Comparison of ENCODE assay signal across 1 cellular context in genomic region chr1:113874017-113874879, GRCh38.
A peak's percentile ranks its signal among the peaks of the same experiment; 100 is the strongest.
TF ChIP-seq lines count a peak whose summit lies in the region.

No MANE protein-coding gene starts in this region.

TF ChIP-seq in K562, 482 proteins besides CTCF, POLR2A, EP300 and RAD21 (continued from another document and continues in another):
- TF ChIP-seq HOXB6 (CRISPR knock-in tag; IDR thresholded peaks at IDR 0.05; ENCODE audit: borderline replicate concordance) (no peak), NFIC (IDR thresholded peaks at IDR 0.05) (peak; percentile 67), HSF4 (CRISPR knock-in tag; IDR thresholded peaks at IDR 0.05; ENCODE audit: borderline replicate concordance) (no peak), HNRNPL (IDR thresholded peaks at IDR 0.05; ENCODE audit: low read depth, low read length) (no peak), HES1 (IDR thresholded peaks at IDR 0.05; ENCODE audit: low read depth) (no peak), BACH1 (tag; IDR thresholded peaks at IDR 0.05) (no peak), BRD4 (IDR thresholded peaks at IDR 0.05) (no peak), TEAD4 (IDR thresholded peaks at IDR 0.05; ENCODE audit: low read length) (peak; percentile 16; the same call in 1 of the 2 replicates), TEAD4 (CRISPR knock-in tag; IDR thresholded peaks at IDR 0.05; ENCODE audit: borderline replicate concordance) (no peak), ZFX (CRISPR knock-in tag; IDR thresholded peaks at IDR 0.05) (no peak), NUFIP1 (IDR thresholded peaks at IDR 0.05; ENCODE audit: partially characterized antibody) (no peak), ESRRA (IDR thresholded peaks at IDR 0.05; ENCODE audit: borderline replicate concordance, low read depth) (no peak), ZNF551 (CRISPR knock-in tag; IDR thresholded peaks at IDR 0.05) (no peak), ETV5 (CRISPR knock-in tag; IDR thresholded peaks at IDR 0.05; ENCODE audit: low read depth) (no peak), KLF13 (tag; IDR thresholded peaks at IDR 0.05; ENCODE audit: borderline replicate concordance, low read depth) (no peak), NFRKB (IDR thresholded peaks at IDR 0.05; ENCODE audit: low read depth) (no peak), ZNF239 (CRISPR knock-in tag; IDR thresholded peaks at IDR 0.05) (no peak), TRIM28 (IDR thresholded peaks at IDR 0.05) (no peak), ZKSCAN1 (IDR thresholded peaks at IDR 0.05; ENCODE audit: low read depth, low read length) (no peak), CUX1 (CRISPR knock-in tag; IDR thresholded peaks at IDR 0.05) (no peak), PURB (CRISPR knock-in tag; IDR thresholded peaks at IDR 0.05; ENCODE audit: low read depth) (no peak), CBFA2T2 (conservative IDR thresholded peaks at IDR 0.05) (no peak), BRCA1 (IDR thresholded peaks at IDR 0.05) (no peak), BRCA1 (CRISPR knock-in tag; IDR thresholded peaks at IDR 0.05) (no peak), CBX1 (IDR thresholded peaks at IDR 0.05; ENCODE audit: low read depth) (no peak), MCM7 (IDR thresholded peaks at IDR 0.05) (no peak), KAT8 (IDR thresholded peaks at IDR 0.05; ENCODE audit: low read depth) (no peak), NCOA1 (IDR thresholded peaks at IDR 0.05; ENCODE audit: low read depth) (no peak), XRCC5 (IDR thresholded peaks at IDR 0.05; ENCODE audit: low read depth, low read length) (no peak), CBX3 (IDR thresholded peaks at IDR 0.05; ENCODE audit: borderline replicate concordance in 1 of 2, low read length in 2 of 2) (no peak), CGGBP1 (CRISPR knock-in tag; IDR thresholded peaks at IDR 0.05) (no peak), PHF21A (IDR thresholded peaks at IDR 0.05; ENCODE audit: borderline replicate concordance, low read depth) (no peak), GABPB2 (CRISPR knock-in tag; conservative IDR thresholded peaks at IDR 0.05) (no peak), SPI1 (IDR thresholded peaks at IDR 0.05; ENCODE audit: borderline replicate concordance, low read depth, low read length) (0 out of 2 replicates have a peak, but pooled peaks have one; percentile 31), HEY1 (CRISPR knock-in tag; IDR thresholded peaks at IDR 0.05; ENCODE audit: borderline replicate concordance) (no peak), ATF6 (CRISPR knock-in tag; IDR thresholded peaks at IDR 0.05) (no peak), ZNF316 (IDR thresholded peaks at IDR 0.05) (peak; percentile 54), E2F8 (IDR thresholded peaks at IDR 0.05; ENCODE audit: low read depth, partially characterized antibody) (no peak), U2AF2 (optimal IDR thresholded peaks at IDR 0.05; ENCODE audit: low read depth, low read length) (no peak), MLX (CRISPR knock-in tag; conservative IDR thresholded peaks at IDR 0.05) (no peak), REST (CRISPR knock-in tag; IDR thresholded peaks at IDR 0.05; ENCODE audit: low read depth) (no peak), MAFK (IDR thresholded peaks at IDR 0.05; ENCODE audit: low read length) (peak; percentile 45; the same call in 1 of the 2 replicates), NONO (IDR thresholded peaks at IDR 0.05; ENCODE audit: low read depth in 2 of 2, low read length in 1 of 2) (no peak), RBM25 (IDR thresholded peaks at IDR 0.05; ENCODE audit: low read depth, low read length, severe bottlenecking) (no peak), THRA (IDR thresholded peaks at IDR 0.05) (no peak), HMGXB4 (CRISPR knock-in tag; IDR thresholded peaks at IDR 0.05) (no peak), HDAC8 (tag; IDR thresholded peaks at IDR 0.05) (no peak), MIER1 (IDR thresholded peaks at IDR 0.05; ENCODE audit: low read depth) (no peak), DMBX1 (CRISPR knock-in tag; IDR thresholded peaks at IDR 0.05; ENCODE audit: borderline replicate concordance) (no peak), THAP7 (CRISPR knock-in tag; IDR thresholded peaks at IDR 0.05) (no peak), HMG20A (CRISPR knock-in tag; conservative IDR thresholded peaks at IDR 0.05) (no peak), MYNN (IDR thresholded peaks at IDR 0.05) (no peak), MYNN (CRISPR knock-in tag; IDR thresholded peaks at IDR 0.05) (no peak), TCF7 (IDR thresholded peaks at IDR 0.05; ENCODE audit: borderline replicate concordance) (no peak)
